ENCODE assay signal across 4 cellular contexts in genomic region chrX:57741107-57741506, GRCh38.
"Had no signal": no experiment of that assay in that cellular context is flagged by ENCODE, and none has a peak within 500 bp of the region (broad histone marks: within the 10 kb centered on the region; RNA-seq: fewer than 3 reads in every experiment).

No MANE protein-coding gene starts in this region.

- DNase-seq: IMR-90, KBM-7 had no signal

- H3K27ac ChIP-seq: HL-60 had no signal

- H3K4me3 ChIP-seq: K562 had no signal
